Comparison of ENCODE assay signal across 8 cellular contexts in genomic region chr1:145465405-145466144, GRCh38. TPM values are rescaled to one million over a fixed set of nuclear protein-coding genes. Genes with fewer than 3 reads are reported as not detected.
A peak's percentile ranks its signal among the peaks of the same experiment; 100 is the strongest.
DNase-seq lines count a peak whose midpoint lies in the region; ATAC-seq and TF ChIP-seq lines count a peak whose summit lies in the region.
"Not testable (repeated sequence)": the region's sequence is repeated elsewhere in the genome, so short reads cannot be mapped to it uniquely, and the experiment has no call there.

No MANE protein-coding gene starts in this region.

- POLR2A ChIA-PET in CD4-positive, alpha-beta T cell (lab: Charles Lee): interaction anchor here (0.6 to 0.9 kb wide), 3 partner anchors 40 to 285 kb away, joined by 3 read pairs; partner anchors contain the start of gene NBPF20
- POLR2A ChIA-PET in activated CD4-positive, alpha-beta memory T cell treated with anti-CD3 and anti-CD28 coated beads for 36 hours (lab: Charles Lee): interaction anchor here (0.7 to 0.9 kb wide), 6 partner anchors 40 to 913 kb away, joined by 3 to 27 read pairs (median 4); partner anchors contain the start of genes ANKRD34A, NBPF20 and POLR3GL

- CTCF ChIA-PET in CD4-positive, alpha-beta T cell (lab: Charles Lee): not testable (repeated sequence)
- CTCF ChIA-PET in activated CD4-positive, alpha-beta memory T cell treated with anti-CD3 and anti-CD28 coated beads for 36 hours (lab: Charles Lee): interaction anchor here (0.9 kb wide), 1 partner anchor 380 kb away, joined by 3 read pairs; no protein-coding TSS in a partner anchor

- not testable (repeated sequence) for H3K9me3 ChIP-seq in CD4-positive, alpha-beta T cell (ENCODE audit: control insufficient read depth, low read length)

- not testable (repeated sequence) for H3K9me3 Mint-ChIP-seq in CD4-positive, alpha-beta T cell; activated CD4-positive, alpha-beta memory T cell treated with anti-CD3 and anti-CD28 coated beads for 36 hours

- DNase-seq in CD4-positive, alpha-beta T cell: peak; percentile 25 to 77 (median 55)
- DNase-seq in NCI-H748 treated with DMSO at 0.1 percent for 48 hours (lab: John Stamatoyannopoulos, UW): peak; percentile 66
- peak; percentile 92 for DNase-seq in activated CD4-positive, alpha-beta memory T cell treated with anti-CD3 and anti-CD28 coated beads for 36 hours
- DNase-seq in dorsolateral prefrontal cortex: peak in 5 of 10 donors; percentile 33 to 67 (median 47)
- DNase-seq in lung microvascular endothelial cell (ENCODE audit: low read depth in 2 of 2): peak; percentile 51 to 89
- DNase-seq in stimulated activated CD4-positive, alpha-beta T cell treated with anti-CD3 and anti-CD28 coated beads, TNF-alpha, amount 100 ng/mL, for 1 hour (ENCODE audit: low read depth in 3 of 3, low spot score in 1 of 3): peak; percentile 11 to 58 (median 42)

- peak overlapping the region; percentile 97 for H3K27ac Mint-ChIP-seq in CD4-positive, alpha-beta T cell
- H3K27ac Mint-ChIP-seq in activated CD4-positive, alpha-beta memory T cell treated with anti-CD3 and anti-CD28 coated beads for 36 hours: peak overlapping the region; percentile 97

- H3K27me3 ChIP-seq in CD4-positive, alpha-beta T cell (ENCODE audit: control insufficient read depth, insufficient read depth, low read length): not testable (repeated sequence)
- peaks cover 0 to 11% (median 0%) of the 10 kb centered on the region in 45 donors for H3K27me3 ChIP-seq in dorsolateral prefrontal cortex

- peak; percentile 76 for ATAC-seq in CD4-positive, alpha-beta T cell (ENCODE audit: poor library complexity)
- peak; percentile 78 for ATAC-seq in GM19438 (IDR thresholded peaks at IDR 0.05; ENCODE audit: low read depth, unreplicated experiment)
- ATAC-seq in HG03469 (IDR thresholded peaks at IDR 0.05; ENCODE audit: unreplicated experiment): peak; percentile 79

- H3K4me3 ChIP-seq in dorsolateral prefrontal cortex: peak overlapping the region; percentile 24 to 74 (median 52)

- not testable (repeated sequence) for H3K36me3 Mint-ChIP-seq in CD4-positive, alpha-beta T cell (ENCODE audit: low read depth); activated CD4-positive, alpha-beta memory T cell treated with anti-CD3 and anti-CD28 coated beads for 36 hours

- not testable (repeated sequence) for H3K27ac ChIP-seq in CD4-positive, alpha-beta T cell (ENCODE audit: low read depth, low read length)
- peak overlapping the region in 24 of 59 donors; percentile 1 to 84 (median 58) for H3K27ac ChIP-seq in dorsolateral prefrontal cortex

- H3K27me3 Mint-ChIP-seq in CD4-positive, alpha-beta T cell; activated CD4-positive, alpha-beta memory T cell treated with anti-CD3 and anti-CD28 coated beads for 36 hours: not testable (repeated sequence)

- TF ChIP-seq CTCF in CD4-positive, alpha-beta T cell (IDR thresholded peaks at IDR 0.05); dorsolateral prefrontal cortex (IDR thresholded peaks at IDR 0.05 in 54 of 56, conservative IDR thresholded peaks at IDR 0.05 in 2 of 56; ENCODE audit: low read depth in 1 of 56, partially characterized antibody in 56 of 56): not testable (repeated sequence)

- intact Hi-C loops in CD4-positive, alpha-beta T cell (cut with DNase I, micrococcal nuclease); activated CD4-positive, alpha-beta memory T cell treated with anti-CD3 and anti-CD28 coated beads for 36 hours (cut with micrococcal nuclease); dorsolateral prefrontal cortex (cut with DNase I): not testable (repeated sequence)

- peak overlapping the region; percentile 96 for H3K4me3 Mint-ChIP-seq in CD4-positive, alpha-beta T cell
- H3K4me3 Mint-ChIP-seq in activated CD4-positive, alpha-beta memory T cell treated with anti-CD3 and anti-CD28 coated beads for 36 hours: peak overlapping the region; percentile 80

- not testable (repeated sequence) for H3K4me1 Mint-ChIP-seq in CD4-positive, alpha-beta T cell (ENCODE audit: low read depth); activated CD4-positive, alpha-beta memory T cell treated with anti-CD3 and anti-CD28 coated beads for 36 hours (ENCODE audit: low read depth)

RNA-seq across cellular contexts. Expression of gene NBPF20, which starts 40.2 kb away (rescaled TPM):
- 1 to 10 TPM; 3.3 to 3.5 TPM for total RNA-seq in CD4-positive, alpha-beta T cell
- total RNA-seq in activated CD4-positive, alpha-beta memory T cell treated with anti-CD3 and anti-CD28 coated beads for 36 hours: 1 to 10 TPM; 1.3 to 1.4 TPM
- total RNA-seq in dorsolateral prefrontal cortex: 10 to 100 TPM in 31 of 120 experiments, 1 to 10 TPM in 89; 4.3 to 15.7 (median 8.5) TPM
- 1.1 and 1.8 TPM in 2 replicates for total RNA-seq in lung microvascular endothelial cell
